ENCODE assay signal across 9 cellular contexts in genomic region chr16:68031951-68032350, GRCh38. TPM values are rescaled to one million over a fixed set of nuclear protein-coding genes. Genes with fewer than 3 reads are reported as not detected.
DNase-seq lines count a peak whose midpoint lies in the region; ATAC-seq and TF ChIP-seq lines count a peak whose summit lies in the region.
"Had no signal": no experiment of that assay in that cellular context is flagged by ENCODE, and none has a peak within 500 bp of the region (broad histone marks: within the 10 kb centered on the region; RNA-seq: fewer than 3 reads in every experiment).

No MANE protein-coding gene starts in this region.

- peak overlapping the region; percentile 32 for H3K27ac Mint-ChIP-seq in chondrocyte (ENCODE audit: unreplicated experiment)
- H3K27ac Mint-ChIP-seq: neural progenitor cell had no signal

- peaks cover 4% of the 10 kb centered on the region; the same call in 1 of the 2 replicates for H3F3A ChIP-seq in GM23248 (ENCODE audit: insufficient read depth)

- no peaks in the 10 kb centered on the region for H3K9me3 ChIP-seq in GM23248 (ENCODE audit: low read depth)

- 94 to 98% methylated on average over 2 of the region's 2 CpGs for WGBS in GM23248 (ENCODE audit: low coverage in 1 of 2, low lambda C conversion rate in 2 of 2, missing lambda C conversion rate in 2 of 2), 2 experiments

- H3K4me1 ChIP-seq in GM23248 (ENCODE audit: insufficient read depth) = peaks cover 11% of the 10 kb centered on the region; the same call in 1 of the 2 replicates
- H3K4me1 ChIP-seq: neural progenitor cell had no signal

- H4K20me1 ChIP-seq in GM23248 (ENCODE audit: insufficient read depth) = no peaks in the 10 kb centered on the region

- H3K79me2 ChIP-seq in GM23248 (ENCODE audit: insufficient read depth) = no peaks in the 10 kb centered on the region

- H3K9me2 ChIP-seq in GM23248 (ENCODE audit: insufficient read depth) = no peaks in the 10 kb centered on the region

- H3K4me3 ChIP-seq in GM23248 = no peak overlapping the region
- H3K4me3 ChIP-seq: neural progenitor cell had no signal

- DNase-seq in GM23248 (peak; percentile 25), NCI-H226 (peak; percentile 91), chondrocyte (ENCODE audit: low spot score) (no peak), renal cortical epithelial cell (ENCODE audit: low read depth) (peak; percentile 66), NCI-H82 treated with DMSO at 0.1 percent for 48 hours (lab: John Stamatoyannopoulos, UW; ENCODE audit: unreplicated experiment) (no peak)
- DNase-seq: DMS 273 treated with DMSO at 0.1 percent for 48 hours had no signal

- H3K27ac ChIP-seq in GM23248 = no peak overlapping the region
- H3K27ac ChIP-seq: neural progenitor cell had no signal

- no peaks in the 10 kb centered on the region for H3K9me3 Mint-ChIP-seq in chondrocyte (ENCODE audit: low read depth)
- H3K9me3 Mint-ChIP-seq: neural progenitor cell had no signal

- peaks cover 8% of the 10 kb centered on the region for H3K36me3 Mint-ChIP-seq in chondrocyte (ENCODE audit: low read depth)

- TF ChIP-seq CTCF in chondrocyte (IDR thresholded peaks at IDR 0.05) = no peak

- H3K36me3 ChIP-seq in GM23248 (ENCODE audit: low read depth) = no peaks in the 10 kb centered on the region
- H3K36me3 ChIP-seq: neural progenitor cell had no signal

- no peak overlapping the region for H3K4me3 Mint-ChIP-seq in chondrocyte (ENCODE audit: unreplicated experiment)
- H3K4me3 Mint-ChIP-seq: neural progenitor cell had no signal

- H3K27me3 ChIP-seq in GM23248 (replicated peaks; ENCODE audit: insufficient read depth) = no peaks in the 10 kb centered on the region
- H3K27me3 ChIP-seq: neural progenitor cell had no signal

- no peak overlapping the region for H3K4me2 ChIP-seq in GM23248 (ENCODE audit: unreplicated experiment)
- H3K4me2 ChIP-seq: neural progenitor cell had no signal

- ATAC-seq in GM19023 (IDR thresholded peaks at IDR 0.05; ENCODE audit: unreplicated experiment) (no peak), HG02763 (IDR thresholded peaks at IDR 0.05; ENCODE audit: unreplicated experiment) (no peak)

- H3K4me1 Mint-ChIP-seq in chondrocyte (ENCODE audit: low read depth) = no peaks in the 10 kb centered on the region
- H3K4me1 Mint-ChIP-seq: neural progenitor cell had no signal

- no peak overlapping the region for H2AFZ ChIP-seq in GM23248
- H2AFZ ChIP-seq: neural progenitor cell had no signal

- no peak overlapping the region for H3K9ac ChIP-seq in GM23248
- H3K9ac ChIP-seq: neural progenitor cell had no signal

- H3K27me3 Mint-ChIP-seq in chondrocyte (ENCODE audit: low read depth) = no peaks in the 10 kb centered on the region

- in situ Hi-C loops in GM23248 (cut with MboI) = no loop called here

RNA-seq across cellular contexts. Expression of gene DUS2, which starts 8.9 kb away (rescaled TPM):
- total RNA-seq in GM23248 (2014; rRNA removed; shearing (Covaris generic)) = 18.4 and 25.8 TPM in 2 replicates
- 14.0 and 15.1 TPM in 2 replicates for polyA plus RNA-seq in GM23248 (2016; fragmentation: Nextera tagmentation; extraction: Ambion mirVana)
- 12.2 to 15.9 TPM (median 12.7 TPM) in 3 replicates for total RNA-seq in chondrocyte
- total RNA-seq in renal cortical epithelial cell = 19.0 and 23.8 TPM in 2 replicates

RNA-seq across cellular contexts. Expression of gene DDX28, which starts 8.9 kb away (rescaled TPM):
- total RNA-seq in GM23248 (2014; rRNA removed; shearing (Covaris generic)) = 8.8 and 9.7 TPM in 2 replicates
- polyA plus RNA-seq in GM23248 (2016; fragmentation: Nextera tagmentation; extraction: Ambion mirVana) = 8.3 and 9.0 TPM in 2 replicates
- total RNA-seq in chondrocyte (5.8 to 6.7 TPM (median 6.6 TPM) in 3 replicates), renal cortical epithelial cell (12.9 TPM in 2 replicates)

RNA-seq across cellular contexts. Expression of gene DPEP2NB, which starts 16.2 kb away (rescaled TPM):
- not detected in 2 replicates for total RNA-seq in GM23248 (2014; rRNA removed; shearing (Covaris generic))
- polyA plus RNA-seq in GM23248 (2016; fragmentation: Nextera tagmentation; extraction: Ambion mirVana) = not detected in 2 replicates
- total RNA-seq in chondrocyte (not detected in 3 replicates), renal cortical epithelial cell (not detected in 2 replicates)

RNA-seq across cellular contexts. Expression of gene DPEP2, which starts 32.7 kb away (rescaled TPM):
- total RNA-seq in GM23248 (2014; rRNA removed; shearing (Covaris generic)) = not detected in 2 replicates
- not detected in 2 replicates for polyA plus RNA-seq in GM23248 (2016; fragmentation: Nextera tagmentation; extraction: Ambion mirVana)
- not detected in 3 replicates for total RNA-seq in chondrocyte
- total RNA-seq in renal cortical epithelial cell = not detected in 2 replicates

RNA-seq across cellular contexts. Expression of gene DPEP3, which starts 51.7 kb away (rescaled TPM):
- not detected in 2 replicates for total RNA-seq in GM23248 (2014; rRNA removed; shearing (Covaris generic))
- polyA plus RNA-seq in GM23248 (2016; fragmentation: Nextera tagmentation; extraction: Ambion mirVana) = not detected in 2 replicates
- total RNA-seq in chondrocyte = not detected in 3 replicates
- total RNA-seq in renal cortical epithelial cell = not detected in 2 replicates

Comparison
In these comparisons a context has a peak if more than half of its experiments do, and no peak if none do; other contexts are left out.
1. DNase-seq: peak in GM23248 (single experiment), NCI-H226 (single experiment) and renal cortical epithelial cell (single experiment); none in chondrocyte (single experiment) and NCI-H82 treated with DMSO at 0.1 percent for 48 hours (single experiment).